18 cellular contexts compared by ENCODE assay signal in genomic region chr2:203061346-203061745, GRCh38. TPM values are rescaled to one million over a fixed set of nuclear protein-coding genes. Genes with fewer than 3 reads are reported as not detected.
DNase-seq lines count a peak whose midpoint lies in the region; ATAC-seq, FAIRE-seq and TF ChIP-seq lines count a peak whose summit lies in the region.
"Had no signal": no experiment of that assay in that cellular context is flagged by ENCODE, and none has a peak within 500 bp of the region (broad histone marks: within the 10 kb centered on the region; RNA-seq: fewer than 3 reads in every experiment).

No MANE protein-coding gene starts in this region.

- FAIRE-seq in keratinocyte (lab: Jason Lieb, UNC), result peak; percentile 56
- FAIRE-seq: GM18507 had no signal

- no peak overlapping the region for H3K4me3 Mint-ChIP-seq in activated naive CD8-positive, alpha-beta T cell treated with anti-CD3 and anti-CD28 coated beads, Interleukin-2, amount 50 U/mL, for 24 hours
- H3K4me3 Mint-ChIP-seq: activated CD4-positive, alpha-beta T cell treated with anti-CD3 and anti-CD28 coated beads for 36 hours had no signal

- H3K4me2 ChIP-seq in keratinocyte (ENCODE audit: control insufficient read depth, extremely low read depth, insufficient read depth, low read depth, low read length), result no peak overlapping the region

- H4K20me1 ChIP-seq in keratinocyte (ENCODE audit: control insufficient read depth, extremely low read depth, insufficient read depth, low read length), result no peaks in the 10 kb centered on the region

- no peak overlapping the region for H3K9ac ChIP-seq in keratinocyte (ENCODE audit: control insufficient read depth, extremely low read depth, insufficient read depth, low read length)

- no peaks in the 10 kb centered on the region for H3K27me3 Mint-ChIP-seq in activated naive CD8-positive, alpha-beta T cell treated with anti-CD3 and anti-CD28 coated beads, Interleukin-2, amount 50 U/mL, for 24 hours
- H3K27me3 Mint-ChIP-seq: activated CD4-positive, alpha-beta T cell treated with anti-CD3 and anti-CD28 coated beads for 36 hours had no signal

- H3K27me3 ChIP-seq in brain microvascular endothelial cell (replicated peaks), result no peaks in the 10 kb centered on the region
- no peaks in the 10 kb centered on the region for H3K27me3 ChIP-seq in keratinocyte (ENCODE audit: control insufficient read depth, extremely low read depth, insufficient read depth, low read length)
- H3K27me3 ChIP-seq: gastroesophageal sphincter, sigmoid colon, tibial nerve had no signal

- no peak overlapping the region for H2AFZ ChIP-seq in keratinocyte (ENCODE audit: control insufficient read depth, low read length)

- H3K27ac Mint-ChIP-seq in activated naive CD8-positive, alpha-beta T cell treated with anti-CD3 and anti-CD28 coated beads, Interleukin-2, amount 50 U/mL, for 24 hours, result no peak overlapping the region
- H3K27ac Mint-ChIP-seq: activated CD4-positive, alpha-beta T cell treated with anti-CD3 and anti-CD28 coated beads for 36 hours had no signal

- H3K27ac ChIP-seq in brain microvascular endothelial cell (peak overlapping the region; percentile 38), keratinocyte (ENCODE audit: control insufficient read depth, insufficient read depth, low read length) (no peak overlapping the region)
- H3K27ac ChIP-seq: gastroesophageal sphincter, sigmoid colon had no signal

- no peaks in the 10 kb centered on the region for H3K9me1 ChIP-seq in keratinocyte (ENCODE audit: control insufficient read depth, extremely low read depth, insufficient read depth, low read length)

- TF ChIP-seq CTCF in HFF-Myc (IDR thresholded peaks at IDR 0.05; ENCODE audit: low read depth, low read length, missing control alignments) (no peak), brain microvascular endothelial cell (IDR thresholded peaks at IDR 0.05; ENCODE audit: low read depth, low read length, missing control alignments) (no peak), keratinocyte (optimal IDR thresholded peaks at IDR 0.05 in 1 of 3, IDR thresholded peaks at IDR 0.05 in 1 of 3, conservative IDR thresholded peaks at IDR 0.05 in 1 of 3; ENCODE audit: extremely low read depth in 1 of 3, insufficient read depth in 2 of 3, low read length in 3 of 3) (no peak), GM20000 (IDR thresholded peaks at IDR 0.05; ENCODE audit: extremely low read depth, missing control alignments) (no peak), GM10266 (IDR thresholded peaks at IDR 0.05; ENCODE audit: control insufficient read depth, insufficient read depth, low read depth, missing control alignments) (no peak)

- dilution Hi-C loops in keratinocyte (cut with MboI; ENCODE audit: extremely low pct_ligation_motif_present, low sequenced_read_pairs), result no loop called here

- H3K4me1 Mint-ChIP-seq in activated naive CD8-positive, alpha-beta T cell treated with anti-CD3 and anti-CD28 coated beads, Interleukin-2, amount 50 U/mL, for 24 hours, result no peaks in the 10 kb centered on the region
- H3K4me1 Mint-ChIP-seq: activated CD4-positive, alpha-beta T cell treated with anti-CD3 and anti-CD28 coated beads for 36 hours had no signal

- H3K9me3 ChIP-seq in keratinocyte (ENCODE audit: control insufficient read depth, low read depth, low read length), result no peaks in the 10 kb centered on the region
- H3K9me3 ChIP-seq: gastroesophageal sphincter, sigmoid colon, tibial nerve had no signal

- H3K36me3 Mint-ChIP-seq in activated naive CD8-positive, alpha-beta T cell treated with anti-CD3 and anti-CD28 coated beads, Interleukin-2, amount 50 U/mL, for 24 hours (ENCODE audit: low read depth), result peaks cover 6% of the 10 kb centered on the region

- no peak for ATAC-seq in activated naive CD8-positive, alpha-beta T cell treated with anti-CD3 and anti-CD28 coated beads, Interleukin-2, amount 50 U/mL, for 24 hours
- ATAC-seq: activated CD4-positive, alpha-beta T cell treated with anti-CD3 and anti-CD28 coated beads for 36 hours; gastroesophageal sphincter had no signal

- H3K4me3 ChIP-seq in HFF-Myc (replicated peaks; ENCODE audit: low read depth, low read length) (no peak overlapping the region), brain microvascular endothelial cell (ENCODE audit: low read depth, low read length) (no peak overlapping the region), keratinocyte (ENCODE audit: control insufficient read depth in 2 of 3, extremely low read depth in 1 of 3, insufficient read depth in 2 of 3, low read depth in 1 of 3, low read length in 3 of 3) (no peak overlapping the region)
- H3K4me3 ChIP-seq: gastroesophageal sphincter, sigmoid colon, tibial nerve had no signal

- DNase-seq in A172 (ENCODE audit: low spot score) (peak; percentile 68), HFF-Myc (ENCODE audit: extremely low read depth, low read depth) (peak; percentile 26), brain microvascular endothelial cell (peak; percentile 54), keratinocyte (ENCODE audit: low read depth, low spot score) (no peak), retina (no peak), GM20000 (ENCODE audit: low spot score) (no peak), GM10266 (ENCODE audit: extremely low spot score) (no peak)
- no peak for DNase-seq in activated naive CD8-positive, alpha-beta T cell treated with anti-CD3 and anti-CD28 coated beads, Interleukin-2, amount 50 U/mL, for 24 hours
- DNase-seq: activated CD4-positive, alpha-beta T cell treated with anti-CD3 and anti-CD28 coated beads for 36 hours; central memory CD4-positive, alpha-beta T cell; DMS79 treated with DMSO at 0.1 percent for 48 hours; midbrain; NCI-H1694; sigmoid colon; SW 1271 had no signal

- in situ Hi-C loops in brain microvascular endothelial cell (cut with HindIII; ENCODE audit: low pct_ligation_motif_present, low sequenced_read_pairs), result no loop called here

- H3K4me1 ChIP-seq in keratinocyte (ENCODE audit: control insufficient read depth, extremely low read depth, insufficient read depth, low read length), result no peaks in the 10 kb centered on the region
- H3K4me1 ChIP-seq: gastroesophageal sphincter, sigmoid colon, tibial nerve had no signal

- H3K79me2 ChIP-seq in keratinocyte (ENCODE audit: control insufficient read depth, insufficient read depth, low read length), result no peaks in the 10 kb centered on the region

- H3K36me3 ChIP-seq in brain microvascular endothelial cell (replicated peaks), result peaks cover 19% of the 10 kb centered on the region
- peaks cover 9 to 10% of the 10 kb centered on the region in 2 experiments for H3K36me3 ChIP-seq in keratinocyte (ENCODE audit: control insufficient read depth in 2 of 2, extremely low read depth in 1 of 2, insufficient read depth in 2 of 2, low read length in 2 of 2)

- no peaks in the 10 kb centered on the region for H3K9me3 Mint-ChIP-seq in activated naive CD8-positive, alpha-beta T cell treated with anti-CD3 and anti-CD28 coated beads, Interleukin-2, amount 50 U/mL, for 24 hours

RNA-seq across cellular contexts. Expression of gene NBEAL1, which starts 46.7 kb away (rescaled TPM):
- total RNA-seq in A172 (2014; rRNA removed; shearing (Covaris generic)), result 11.4 and 16.6 TPM in 2 replicates
- polyA plus RNA-seq in keratinocyte, result 9.4 to 15.4 TPM (median 14.7 TPM) in 3 replicates
- polyA plus RNA-seq in keratinocyte (2011; ENCODE audit: low read depth), result 6.2 TPM
- polyA plus RNA-seq in keratinocyte (2011; cell fraction: cytosol; rRNA removed), result 5.3 and 8.2 TPM in 2 replicates
- polyA plus RNA-seq in keratinocyte (2011; cell fraction: nucleus; rRNA removed), result 17.5 and 19.5 TPM in 2 replicates
- polyA plus RNA-seq in keratinocyte (2012; ENCODE audit: low replicate concordance), result 6.5 and 11.0 TPM in 2 replicates
- 9.4 to 76.0 TPM (median 55.7 TPM) in 3 replicates for polyA minus RNA-seq in keratinocyte
- polyA minus RNA-seq in keratinocyte (2011; cell fraction: cytosol; rRNA and poly(A)+ RNA removed), result 15.2 TPM
- 82.3 and 156 TPM in 2 replicates for polyA minus RNA-seq in keratinocyte (2011; cell fraction: nucleus; rRNA and poly(A)+ RNA removed)

Comparison
In these comparisons a context has a peak if more than half of its experiments do, and no peak if none do; other contexts are left out.
1. DNase-seq: peak in A172 (single experiment), HFF-Myc (single experiment) and brain microvascular endothelial cell (single experiment); none in keratinocyte (single experiment), retina (single experiment), GM20000 (single experiment), activated naive CD8-positive, alpha-beta T cell treated with anti-CD3 and anti-CD28 coated beads, Interleukin-2, amount 50 U/mL, for 24 hours (single experiment) and GM10266 (single experiment).